In genomic region chr2:54546518-54546917, GRCh38 we compare ENCODE assay signal across 15 cellular contexts.
DNase-seq lines count a peak whose midpoint lies in the region; ATAC-seq and TF ChIP-seq lines count a peak whose summit lies in the region.
"Had no signal": no experiment of that assay in that cellular context is flagged by ENCODE, and none has a peak within 500 bp of the region (broad histone marks: within the 10 kb centered on the region; RNA-seq: fewer than 3 reads in every experiment).

No MANE protein-coding gene starts in this region.

- BruUV-seq in PC-3 (replicated peaks; lab: Mats Ljungman, UMichigan) = no TSS peak

- DNase-seq in PC-3 = no peak
- DNase-seq in hepatocyte (ENCODE audit: low spot score) = no peak
- no peak for DNase-seq in smooth muscle cell (lab: John Stamatoyannopoulos, UW; ENCODE audit: unreplicated experiment)
- DNase-seq in activated gamma-delta T cell treated with Interleukin-2 at 50 U/mL for 16 hours = no peak
- DNase-seq in DMS 273 treated with DMSO at 0.1 percent for 48 hours (lab: John Stamatoyannopoulos, UW) = no peak
- no peak for DNase-seq in BE2C
- DNase-seq: activated CD4-positive, alpha-beta T cell treated with anti-CD3 and anti-CD28 coated beads, Interleukin-2, amount 50 U/mL, for 48 hours; adrenal gland; DND-41; erythroblast; NCI-H774; SHP77; stimulated activated CD4-positive, alpha-beta T cell treated with anti-CD3 and anti-CD28 coated beads, Interleukin-12 subunit alpha, Interleukin-12 subunit beta, amount 100 ng/mL, for 4 hours; stimulated activated naive CD8-positive, alpha-beta T cell treated with anti-CD3 and anti-CD28 coated beads, Interleukin-15, amount 100 ng/mL, for 72 hours had no signal

- H3K9me3 ChIP-seq in PC-3 (ENCODE audit: low read length) (no peaks in the 10 kb centered on the region), hepatocyte (ENCODE audit: low read depth) (no peaks in the 10 kb centered on the region), smooth muscle cell (replicated peaks; ENCODE audit: low read depth) (no peaks in the 10 kb centered on the region), BE2C (no peaks in the 10 kb centered on the region)
- H3K9me3 ChIP-seq: adrenal gland had no signal

- H3F3A ChIP-seq in PC-3 (ENCODE audit: low read length, unreplicated experiment) = no peaks in the 10 kb centered on the region
- H3F3A ChIP-seq in smooth muscle cell (ENCODE audit: low read depth) = peaks cover 8% of the 10 kb centered on the region

- H3K9ac ChIP-seq in PC-3 (ENCODE audit: low read length) (peak overlapping the region; percentile 50), smooth muscle cell (ENCODE audit: low read depth) (peak overlapping the region; percentile 31)

- H3K9me2 ChIP-seq in PC-3 (replicated peaks; ENCODE audit: low read length) = no peaks in the 10 kb centered on the region
- no peaks in the 10 kb centered on the region for H3K9me2 ChIP-seq in hepatocyte (replicated peaks; ENCODE audit: insufficient read depth)

- 54% methylated on average over 4 of the region's 4 CpGs for WGBS in hepatocyte (ENCODE audit: low lambda C conversion rate, missing lambda C conversion rate)
- 88% methylated on average over 4 of the region's 4 CpGs for WGBS in smooth muscle cell (ENCODE audit: low lambda C conversion rate)

- H2AFZ ChIP-seq in PC-3 (ENCODE audit: low read length) (no peak overlapping the region), hepatocyte (no peak overlapping the region), smooth muscle cell (ENCODE audit: low read depth) (no peak overlapping the region)

- CTCF ChIA-PET in PC-3 (lab: Charles Lee) = no interaction called here

- H3K4me3 ChIP-seq in PC-3 (ENCODE audit: low read length) (no peak overlapping the region), hepatocyte (no peak overlapping the region), smooth muscle cell (no peak overlapping the region), BE2C (ENCODE audit: low read depth, low read length) (no peak overlapping the region)
- H3K4me3 ChIP-seq: adrenal gland had no signal

- H3K4me2 ChIP-seq in PC-3 (ENCODE audit: low read length) (peak overlapping the region; percentile 54), hepatocyte (peak overlapping the region; percentile 53), smooth muscle cell (no peak overlapping the region)

- no peak for TF ChIP-seq CTCF in PC-3 (conservative IDR thresholded peaks at IDR 0.05; ENCODE audit: low read depth, low read length)
- no peak for TF ChIP-seq CTCF in hepatocyte (IDR thresholded peaks at IDR 0.05; ENCODE audit: poor library complexity)
- TF ChIP-seq CTCF in smooth muscle cell (IDR thresholded peaks at IDR 0.05; ENCODE audit: borderline replicate concordance, insufficient read depth, poor library complexity, severe bottlenecking) = no peak
- no peak for TF ChIP-seq CTCF in BE2C (IDR thresholded peaks at IDR 0.05; ENCODE audit: low read depth, low read length)

- H3K27me3 ChIP-seq in PC-3 (ENCODE audit: low read length) (no peaks in the 10 kb centered on the region), hepatocyte (no peaks in the 10 kb centered on the region), smooth muscle cell (ENCODE audit: low read depth) (no peaks in the 10 kb centered on the region), BE2C (no peaks in the 10 kb centered on the region)
- H3K27me3 ChIP-seq: adrenal gland had no signal

- H3K4me1 ChIP-seq in PC-3 (ENCODE audit: insufficient read depth, low read length) (peaks cover 31% of the 10 kb centered on the region), hepatocyte (ENCODE audit: insufficient read depth) (peaks cover 47% of the 10 kb centered on the region), smooth muscle cell (ENCODE audit: low read depth) (no peaks in the 10 kb centered on the region), BE2C (peaks cover 4% of the 10 kb centered on the region; the same call in 1 of the 2 replicates)

- POLR2A ChIA-PET in PC-3 (lab: Charles Lee; ENCODE audit: unreplicated experiment) = interaction anchor here (0.6 kb wide), 2 partner anchors 12 to 779 kb away, joined by 4 to 9 read pairs; partner anchors contain the start of gene CHAC2

- peak overlapping the region; percentile 89 for H3K27ac ChIP-seq in PC-3 (ENCODE audit: low read length)
- peak overlapping the region; percentile 90 for H3K27ac ChIP-seq in hepatocyte
- peak overlapping the region; percentile 86 for H3K27ac ChIP-seq in smooth muscle cell (ENCODE audit: low read depth)

- H3K36me3 ChIP-seq in PC-3 (ENCODE audit: low read depth, low read length) (no peaks in the 10 kb centered on the region), hepatocyte (replicated peaks; ENCODE audit: insufficient read depth, low read depth) (no peaks in the 10 kb centered on the region), smooth muscle cell (ENCODE audit: low read depth) (peaks cover 3% of the 10 kb centered on the region), BE2C (no peaks in the 10 kb centered on the region)
- H3K36me3 ChIP-seq: adrenal gland had no signal

- peaks cover 12% of the 10 kb centered on the region for H3K79me2 ChIP-seq in PC-3 (ENCODE audit: low read length)
- H3K79me2 ChIP-seq in hepatocyte = peaks cover 82% of the 10 kb centered on the region
- H3K79me2 ChIP-seq in smooth muscle cell (ENCODE audit: low read depth) = peaks cover 97% of the 10 kb centered on the region

- intact Hi-C loops in PC-3 (cut with micrococcal nuclease) = no loop called here

- H4K20me1 ChIP-seq in PC-3 (ENCODE audit: low read length) = no peaks in the 10 kb centered on the region
- H4K20me1 ChIP-seq in hepatocyte (ENCODE audit: insufficient read depth, poor library complexity, severe bottlenecking) = no peaks in the 10 kb centered on the region
- H4K20me1 ChIP-seq in smooth muscle cell (ENCODE audit: low read depth) = peaks cover 92% of the 10 kb centered on the region

- ATAC-seq in HG02759 (IDR thresholded peaks at IDR 0.05; ENCODE audit: unreplicated experiment) (peak; percentile 2), PC-3 (no peak)
